ENCODE assay signal across 8 cellular contexts in the genomic region with DNA sequence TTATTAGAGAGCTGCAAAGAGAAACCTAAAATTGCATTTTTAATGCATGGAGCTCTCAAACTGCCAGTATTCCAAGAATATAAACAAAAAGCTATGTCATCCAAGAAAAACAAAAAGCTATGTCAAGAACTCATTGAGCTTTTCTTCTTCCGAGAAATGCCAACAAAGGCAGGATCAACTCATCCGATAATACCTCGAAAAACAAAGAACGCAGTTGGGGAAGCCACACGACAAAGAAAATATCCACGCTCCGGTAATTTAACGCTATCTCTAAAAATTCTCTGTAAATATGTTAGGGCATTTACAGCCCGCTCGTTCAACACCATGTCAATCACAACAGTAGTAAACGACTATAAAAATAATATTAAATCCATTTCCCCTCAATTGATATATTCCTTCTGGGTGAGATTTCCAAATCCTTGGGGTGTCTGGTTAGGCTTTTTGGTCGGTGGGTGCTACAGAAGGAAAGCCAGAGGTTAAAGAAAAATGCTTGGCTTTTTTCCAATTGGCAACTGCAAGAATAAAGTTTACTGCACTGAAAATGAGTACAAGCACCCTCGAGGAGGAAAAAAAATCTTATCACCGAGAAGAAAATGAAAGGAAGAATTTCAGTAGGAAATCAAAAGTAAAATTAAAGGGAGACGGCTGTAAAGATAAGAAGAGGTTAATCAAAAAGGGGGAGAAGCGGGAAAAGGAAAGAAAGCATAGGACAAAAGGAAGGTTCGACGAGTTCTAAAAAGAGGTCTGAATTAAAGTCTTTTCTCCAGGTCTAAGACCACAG. TPM values are rescaled to one million over a fixed set of nuclear protein-coding genes. Genes with fewer than 3 reads are reported as not detected.
DNase-seq lines count a peak whose midpoint lies in the region; ATAC-seq, FAIRE-seq and TF ChIP-seq lines count a peak whose summit lies in the region.

No MANE protein-coding gene starts in this region.

- H3K4me1 ChIP-seq in HepG2 (ENCODE audit: insufficient read depth, low read length) (peaks cover 53% of the 10 kb centered on the region), testis (peaks cover 12% of the 10 kb centered on the region)

- peak overlapping the region; percentile 74 for H3K4me2 ChIP-seq in HepG2 (ENCODE audit: low read depth, low read length)

- intact Hi-C loops in HepG2 (cut with micrococcal nuclease; ENCODE audit: unreplicated experiment): loop anchor here (1.0 to 5.0 kb wide), 6 partner anchors 22 to 335 kb away; partner anchors contain the start of genes C2orf42, PCBP1 and SNRPG
- intact Hi-C loops in testis (cut with DNase I; ENCODE audit: low total_unique reads): no loop called here

- CTCF ChIA-PET in HepG2 (lab: Yijun Ruan, JAX; ENCODE audit: low intra/inter-chr PET ratio, low total read pairs): no interaction called here

- TF ChIP-seq RAD21 in HepG2 (CRISPR knock-in tag; IDR thresholded peaks at IDR 0.05): no peak

- BruUV-seq in HepG2 (replicated peaks; lab: Mats Ljungman, UMichigan): no TSS peak

- 1% methylated on average over 18 of the region's 18 CpGs for WGBS in HepG2 (ENCODE audit: low lambda C conversion rate)
- 0% methylated on average over 18 of the region's 18 CpGs for WGBS in testis, 2 donors

- no peak for TF ChIP-seq EP300 in HepG2 (IDR thresholded peaks at IDR 0.05; ENCODE audit: low read depth in 2 of 2, low read length in 2 of 2)
- no peak for TF ChIP-seq EP300 in HepG2 (CRISPR knock-in tag; IDR thresholded peaks at IDR 0.05; ENCODE audit: borderline replicate concordance)

- H3K4me3 ChIP-seq in MG63: peak overlapping the region; percentile 83
- peak overlapping the region; percentile 99 for H3K4me3 ChIP-seq in astrocyte of the cerebellum (ENCODE audit: low read depth, low read length)
- peak overlapping the region; percentile 96 to 98 (median 98) for H3K4me3 ChIP-seq in HepG2 (replicated peaks in 1 of 3; ENCODE audit: insufficient read depth in 1 of 3, low read depth in 2 of 3, low read length in 3 of 3)
- peak overlapping the region; percentile 78 to 98 for H3K4me3 ChIP-seq in testis

- peak overlapping the region; percentile 98 for H3K27ac ChIP-seq in HepG2 (ENCODE audit: extremely low read length, insufficient read depth, low read length)
- H3K27ac ChIP-seq in testis: peak overlapping the region; percentile 97 to 99

- H3K9ac ChIP-seq in HepG2 (ENCODE audit: insufficient read depth, low read depth, low read length): peak overlapping the region; percentile 99

- DNase-seq in ELR (ENCODE audit: low read depth) (peak; percentile 52), MG63 (no peak), astrocyte of the cerebellum (ENCODE audit: low read depth) (peak; percentile 20), HepG2 (ENCODE audit: low spot score) (no peak), testis (no peak), NCI-H1048 (lab: John Stamatoyannopoulos, UW) (no peak), KBM-7 (no peak)

- H4K20me1 ChIP-seq in HepG2 (ENCODE audit: insufficient read depth, low read length): peaks cover 37% of the 10 kb centered on the region

- no peak for TF ChIP-seq POLR2A in HepG2 (IDR thresholded peaks at IDR 0.05; ENCODE audit: insufficient read depth in 1 of 2, low read depth in 2 of 2, low read length in 2 of 2)
- TF ChIP-seq POLR2A in testis (IDR thresholded peaks at IDR 0.05): no peak

- H3K27me3 ChIP-seq in MG63 (no peaks in the 10 kb centered on the region), HepG2 (ENCODE audit: control insufficient read depth in 1 of 2, insufficient read depth in 2 of 2, low read length in 2 of 2) (no peaks in the 10 kb centered on the region; a peak in 1 of 5 replicates), testis (no peaks in the 10 kb centered on the region)

- H3K36me3 ChIP-seq in MG63 (peaks cover 13% of the 10 kb centered on the region), HepG2 (replicated peaks in 1 of 2; ENCODE audit: control insufficient read depth in 1 of 2, insufficient read depth in 2 of 2, low read length in 2 of 2) (peaks cover 3 to 4% of the 10 kb centered on the region in 2 experiments; a peak in 2 of 5 replicates), testis (ENCODE audit: low read depth, missing control alignments) (no peaks in the 10 kb centered on the region)

- H2AFZ ChIP-seq in HepG2 (ENCODE audit: low read length): no peak overlapping the region

- ATAC-seq in HepG2: no peak
- no peak for ATAC-seq in HG02981 (IDR thresholded peaks at IDR 0.05; ENCODE audit: unreplicated experiment)

- H3K9me3 ChIP-seq in MG63: no peaks in the 10 kb centered on the region
- H3K9me3 ChIP-seq in HepG2 (ENCODE audit: low read length): no peaks in the 10 kb centered on the region
- no peaks in the 10 kb centered on the region for H3K9me3 ChIP-seq in testis

- H3K79me2 ChIP-seq in HepG2 (ENCODE audit: insufficient read depth, low read length): peaks cover 58% of the 10 kb centered on the region

- in situ Hi-C loops in astrocyte of the cerebellum (cut with HindIII; ENCODE audit: low sequenced_read_pairs): no loop called here
- in situ Hi-C loops in HepG2 (cut with HindIII; ENCODE audit: extremely low pct_ligation_motif_present, low pct_unique_long_range_greater_than_20kb): no loop called here
- in situ Hi-C loops in KBM-7 (cut with MboI; ENCODE audit: low pct_unique_long_range_greater_than_20kb, low sequenced_read_pairs): no loop called here

- POLR2A ChIA-PET in HepG2 (lab: Yijun Ruan, JAX): interaction anchor here (0.9 to 4.4 kb wide), 9 partner anchors 11 to 333 kb away, joined by 3 to 49 read pairs (median 15); partner anchors contain the start of genes C2orf42, FAM136A, MXD1 and PCYOX1

- FAIRE-seq in HepG2 (lab: Jason Lieb, UNC): no peak

- TF ChIP-seq CTCF in astrocyte of the cerebellum (IDR thresholded peaks at IDR 0.05; ENCODE audit: low read depth, low read length, missing control alignments) (no peak), HepG2 (CRISPR knock-in tag; IDR thresholded peaks at IDR 0.05) (no peak), testis (IDR thresholded peaks at IDR 0.05) (no peak)

RNA-seq across cellular contexts. Expression of gene TIA1, which starts 0.9 kb away (rescaled TPM):
- total RNA-seq in MG63 (2014; rRNA removed; shearing (Covaris generic); ENCODE audit: low replicate concordance): 46.0 and 53.3 TPM in 2 replicates
- total RNA-seq in HepG2 (2016; rRNA removed; fragmentation: Illumina TruSeq; extraction: Trizol): 199 and 209 TPM in 2 replicates
- 46.3 and 52.7 TPM in 2 replicates for total RNA-seq in HepG2 (2016; cell fraction: cytosol; rRNA removed; fragmentation: Illumina TruSeq; extraction: Trizol; ENCODE audit: low read depth)
- 193 and 198 TPM in 2 replicates for total RNA-seq in HepG2 (2016; cell fraction: insoluble cytoplasmic fraction; rRNA removed; fragmentation: Illumina TruSeq; extraction: Trizol)
- 37.9 and 45.7 TPM in 2 replicates for total RNA-seq in HepG2 (2016; cell fraction: membrane; rRNA removed; fragmentation: Illumina TruSeq; extraction: Trizol)
- total RNA-seq in HepG2 (2016; cell fraction: nucleus; rRNA removed; fragmentation: Illumina TruSeq; extraction: Trizol): 256 and 292 TPM in 2 replicates
- 306 and 319 TPM in 2 replicates for polyA plus RNA-seq in HepG2 (2011; rRNA removed)
- polyA plus RNA-seq in HepG2 (2011; cell fraction: cytosol; rRNA removed): 41.7 and 42.1 TPM in 2 replicates
- polyA plus RNA-seq in HepG2 (2011; cell fraction: nucleus; rRNA removed): 1,074 and 1,129 TPM in 2 replicates
- polyA plus RNA-seq in HepG2 (2012): 147 and 204 TPM in 2 replicates
- polyA plus RNA-seq in HepG2 (2016; cell fraction: cytosol; fragmentation: Illumina TruSeq; extraction: Trizol; ENCODE audit: low read depth): 6.0 and 6.8 TPM in 2 replicates
- polyA plus RNA-seq in HepG2 (2016; cell fraction: insoluble cytoplasmic fraction; fragmentation: Illumina TruSeq; extraction: Trizol; ENCODE audit: low read depth): 108 and 119 TPM in 2 replicates
- 16.0 TPM in 2 replicates for polyA plus RNA-seq in HepG2 (2016; cell fraction: membrane; fragmentation: Illumina TruSeq; extraction: Trizol; ENCODE audit: low read depth)
- polyA plus RNA-seq in HepG2 (2016; cell fraction: nucleus; fragmentation: Illumina TruSeq; extraction: Trizol; ENCODE audit: insufficient read depth, low read depth): 613 and 622 TPM in 2 replicates
- 79.8 and 109 TPM in 2 replicates for polyA minus RNA-seq in HepG2 (2011; rRNA and poly(A)+ RNA removed; ENCODE audit: low replicate concordance)
- polyA minus RNA-seq in HepG2 (2011; cell fraction: cytosol; rRNA and poly(A)+ RNA removed): 61.2 and 67.1 TPM in 2 replicates
- polyA minus RNA-seq in HepG2 (2011; cell fraction: nucleus; rRNA and poly(A)+ RNA removed): 718 and 820 TPM in 2 replicates
- total RNA-seq in testis: 10 to 100 TPM; 89.4 to 89.9 TPM
- 57.7 TPM for polyA plus RNA-seq in testis (ENCODE audit: insufficient read depth, low read depth, low replicate concordance)

RNA-seq across cellular contexts. Expression of gene PCYOX1, which starts 10.4 kb away (rescaled TPM):
- total RNA-seq in MG63 (2014; rRNA removed; shearing (Covaris generic); ENCODE audit: low replicate concordance): 6.4 and 16.6 TPM in 2 replicates
- total RNA-seq in HepG2 (2016; rRNA removed; fragmentation: Illumina TruSeq; extraction: Trizol): 64.6 and 94.8 TPM in 2 replicates
- total RNA-seq in HepG2 (2016; cell fraction: cytosol; rRNA removed; fragmentation: Illumina TruSeq; extraction: Trizol; ENCODE audit: low read depth): 5.0 and 5.6 TPM in 2 replicates
- 62.4 and 97.7 TPM in 2 replicates for total RNA-seq in HepG2 (2016; cell fraction: insoluble cytoplasmic fraction; rRNA removed; fragmentation: Illumina TruSeq; extraction: Trizol)
- 22.4 and 27.7 TPM in 2 replicates for total RNA-seq in HepG2 (2016; cell fraction: membrane; rRNA removed; fragmentation: Illumina TruSeq; extraction: Trizol)
- total RNA-seq in HepG2 (2016; cell fraction: nucleus; rRNA removed; fragmentation: Illumina TruSeq; extraction: Trizol): 86.9 and 110 TPM in 2 replicates
- polyA plus RNA-seq in HepG2 (2011; rRNA removed): 61.0 and 86.6 TPM in 2 replicates
- 37.9 and 61.2 TPM in 2 replicates for polyA plus RNA-seq in HepG2 (2011; cell fraction: cytosol; rRNA removed)
- polyA plus RNA-seq in HepG2 (2011; cell fraction: nucleus; rRNA removed): 10.2 and 15.2 TPM in 2 replicates
- polyA plus RNA-seq in HepG2 (2012): 110 and 112 TPM in 2 replicates
- polyA plus RNA-seq in HepG2 (2016; cell fraction: cytosol; fragmentation: Illumina TruSeq; extraction: Trizol; ENCODE audit: low read depth): 4.3 and 4.7 TPM in 2 replicates
- 53.5 and 58.1 TPM in 2 replicates for polyA plus RNA-seq in HepG2 (2016; cell fraction: insoluble cytoplasmic fraction; fragmentation: Illumina TruSeq; extraction: Trizol; ENCODE audit: low read depth)
- 10.1 and 11.7 TPM in 2 replicates for polyA plus RNA-seq in HepG2 (2016; cell fraction: membrane; fragmentation: Illumina TruSeq; extraction: Trizol; ENCODE audit: low read depth)
- polyA plus RNA-seq in HepG2 (2016; cell fraction: nucleus; fragmentation: Illumina TruSeq; extraction: Trizol; ENCODE audit: insufficient read depth, low read depth): 99.9 and 103 TPM in 2 replicates
- 25.7 and 59.9 TPM in 2 replicates for polyA minus RNA-seq in HepG2 (2011; rRNA and poly(A)+ RNA removed; ENCODE audit: low replicate concordance)
- polyA minus RNA-seq in HepG2 (2011; cell fraction: cytosol; rRNA and poly(A)+ RNA removed): 65.6 and 74.8 TPM in 2 replicates
- polyA minus RNA-seq in HepG2 (2011; cell fraction: nucleus; rRNA and poly(A)+ RNA removed): 26.8 and 37.2 TPM in 2 replicates
- total RNA-seq in testis: 10 to 100 TPM; 21.5 to 28.5 TPM
- polyA plus RNA-seq in testis (ENCODE audit: insufficient read depth, low read depth, low replicate concordance): 36.4 TPM

RNA-seq across cellular contexts. Expression of gene SNRPG, which starts 46.0 kb away (rescaled TPM):
- total RNA-seq in MG63 (2014; rRNA removed; shearing (Covaris generic); ENCODE audit: low replicate concordance): 179 and 213 TPM in 2 replicates
- total RNA-seq in HepG2 (2016; rRNA removed; fragmentation: Illumina TruSeq; extraction: Trizol): 484 and 618 TPM in 2 replicates
- total RNA-seq in HepG2 (2016; cell fraction: cytosol; rRNA removed; fragmentation: Illumina TruSeq; extraction: Trizol; ENCODE audit: low read depth): 179 and 199 TPM in 2 replicates
- total RNA-seq in HepG2 (2016; cell fraction: insoluble cytoplasmic fraction; rRNA removed; fragmentation: Illumina TruSeq; extraction: Trizol): 477 and 694 TPM in 2 replicates
- 245 and 289 TPM in 2 replicates for total RNA-seq in HepG2 (2016; cell fraction: membrane; rRNA removed; fragmentation: Illumina TruSeq; extraction: Trizol)
- 175 and 190 TPM in 2 replicates for total RNA-seq in HepG2 (2016; cell fraction: nucleus; rRNA removed; fragmentation: Illumina TruSeq; extraction: Trizol)
- polyA plus RNA-seq in HepG2 (2011; rRNA removed): 163 and 221 TPM in 2 replicates
- polyA plus RNA-seq in HepG2 (2011; cell fraction: cytosol; rRNA removed): 79.5 and 124 TPM in 2 replicates
- 21.3 and 54.3 TPM in 2 replicates for polyA plus RNA-seq in HepG2 (2011; cell fraction: nucleus; rRNA removed)
- polyA plus RNA-seq in HepG2 (2012): 258 and 453 TPM in 2 replicates
- polyA plus RNA-seq in HepG2 (2016; cell fraction: cytosol; fragmentation: Illumina TruSeq; extraction: Trizol; ENCODE audit: low read depth): 184 and 222 TPM in 2 replicates
- 589 and 668 TPM in 2 replicates for polyA plus RNA-seq in HepG2 (2016; cell fraction: insoluble cytoplasmic fraction; fragmentation: Illumina TruSeq; extraction: Trizol; ENCODE audit: low read depth)
- 221 and 287 TPM in 2 replicates for polyA plus RNA-seq in HepG2 (2016; cell fraction: membrane; fragmentation: Illumina TruSeq; extraction: Trizol; ENCODE audit: low read depth)
- polyA plus RNA-seq in HepG2 (2016; cell fraction: nucleus; fragmentation: Illumina TruSeq; extraction: Trizol; ENCODE audit: insufficient read depth, low read depth): 259 and 311 TPM in 2 replicates
- polyA minus RNA-seq in HepG2 (2011; rRNA and poly(A)+ RNA removed; ENCODE audit: low replicate concordance): 2.7 and 11.1 TPM in 2 replicates
- polyA minus RNA-seq in HepG2 (2011; cell fraction: cytosol; rRNA and poly(A)+ RNA removed): 25.5 and 29.5 TPM in 2 replicates
- polyA minus RNA-seq in HepG2 (2011; cell fraction: nucleus; rRNA and poly(A)+ RNA removed): 33.7 and 41.6 TPM in 2 replicates
- 100 to 1,000 TPM in 1 of 2 donors, 10 to 100 TPM in 1; 95.1 to 105 TPM for total RNA-seq in testis
- 115 TPM for polyA plus RNA-seq in testis (ENCODE audit: insufficient read depth, low read depth, low replicate concordance)

RNA-seq across cellular contexts. Expression of gene FAM136A, which starts 54.3 kb away (rescaled TPM):
- 32.9 and 51.3 TPM in 2 replicates for total RNA-seq in MG63 (2014; rRNA removed; shearing (Covaris generic); ENCODE audit: low replicate concordance)
- total RNA-seq in HepG2 (2016; rRNA removed; fragmentation: Illumina TruSeq; extraction: Trizol): 126 and 153 TPM in 2 replicates
- total RNA-seq in HepG2 (2016; cell fraction: cytosol; rRNA removed; fragmentation: Illumina TruSeq; extraction: Trizol; ENCODE audit: low read depth): 63.6 and 77.0 TPM in 2 replicates
- 120 and 154 TPM in 2 replicates for total RNA-seq in HepG2 (2016; cell fraction: insoluble cytoplasmic fraction; rRNA removed; fragmentation: Illumina TruSeq; extraction: Trizol)
- total RNA-seq in HepG2 (2016; cell fraction: membrane; rRNA removed; fragmentation: Illumina TruSeq; extraction: Trizol): 157 and 170 TPM in 2 replicates
- total RNA-seq in HepG2 (2016; cell fraction: nucleus; rRNA removed; fragmentation: Illumina TruSeq; extraction: Trizol): 61.1 and 69.7 TPM in 2 replicates
- polyA plus RNA-seq in HepG2 (2011; rRNA removed): 73.8 and 77.8 TPM in 2 replicates
- 51.0 and 55.6 TPM in 2 replicates for polyA plus RNA-seq in HepG2 (2011; cell fraction: cytosol; rRNA removed)
- 83.7 and 101 TPM in 2 replicates for polyA plus RNA-seq in HepG2 (2011; cell fraction: nucleus; rRNA removed)
- 71.9 and 87.6 TPM in 2 replicates for polyA plus RNA-seq in HepG2 (2012)
- polyA plus RNA-seq in HepG2 (2016; cell fraction: cytosol; fragmentation: Illumina TruSeq; extraction: Trizol; ENCODE audit: low read depth): 83.2 and 122 TPM in 2 replicates
- 175 and 182 TPM in 2 replicates for polyA plus RNA-seq in HepG2 (2016; cell fraction: insoluble cytoplasmic fraction; fragmentation: Illumina TruSeq; extraction: Trizol; ENCODE audit: low read depth)
- 155 and 176 TPM in 2 replicates for polyA plus RNA-seq in HepG2 (2016; cell fraction: membrane; fragmentation: Illumina TruSeq; extraction: Trizol; ENCODE audit: low read depth)
- 124 and 130 TPM in 2 replicates for polyA plus RNA-seq in HepG2 (2016; cell fraction: nucleus; fragmentation: Illumina TruSeq; extraction: Trizol; ENCODE audit: insufficient read depth, low read depth)
- 30.2 and 39.4 TPM in 2 replicates for polyA minus RNA-seq in HepG2 (2011; rRNA and poly(A)+ RNA removed; ENCODE audit: low replicate concordance)
- polyA minus RNA-seq in HepG2 (2011; cell fraction: cytosol; rRNA and poly(A)+ RNA removed): 19.9 and 21.4 TPM in 2 replicates
- polyA minus RNA-seq in HepG2 (2011; cell fraction: nucleus; rRNA and poly(A)+ RNA removed): 28.0 and 29.5 TPM in 2 replicates
- total RNA-seq in testis: 10 to 100 TPM; 24.8 to 25.3 TPM
- 19.8 TPM for polyA plus RNA-seq in testis (ENCODE audit: insufficient read depth, low read depth, low replicate concordance)

RNA-seq across cellular contexts. Expression of gene C2orf42, which starts 56.7 kb away (rescaled TPM):
- 5.4 and 16.7 TPM in 2 replicates for total RNA-seq in MG63 (2014; rRNA removed; shearing (Covaris generic); ENCODE audit: low replicate concordance)
- total RNA-seq in HepG2 (2016; rRNA removed; fragmentation: Illumina TruSeq; extraction: Trizol) (9.9 and 11.1 TPM in 2 replicates), testis (10 to 100 TPM; 61.6 to 94.4 TPM)
- 20.6 and 21.9 TPM in 2 replicates for total RNA-seq in HepG2 (2016; cell fraction: cytosol; rRNA removed; fragmentation: Illumina TruSeq; extraction: Trizol; ENCODE audit: low read depth)
- total RNA-seq in HepG2 (2016; cell fraction: insoluble cytoplasmic fraction; rRNA removed; fragmentation: Illumina TruSeq; extraction: Trizol): 9.3 and 9.6 TPM in 2 replicates
- 21.6 and 22.7 TPM in 2 replicates for total RNA-seq in HepG2 (2016; cell fraction: membrane; rRNA removed; fragmentation: Illumina TruSeq; extraction: Trizol)
- 8.7 and 10.0 TPM in 2 replicates for total RNA-seq in HepG2 (2016; cell fraction: nucleus; rRNA removed; fragmentation: Illumina TruSeq; extraction: Trizol)
- polyA plus RNA-seq in HepG2 (2011; rRNA removed) (9.3 and 10.1 TPM in 2 replicates), testis (ENCODE audit: insufficient read depth, low read depth, low replicate concordance) (175 TPM)
- 6.6 and 7.2 TPM in 2 replicates for polyA plus RNA-seq in HepG2 (2011; cell fraction: cytosol; rRNA removed)
- polyA plus RNA-seq in HepG2 (2011; cell fraction: nucleus; rRNA removed): 10.9 and 14.5 TPM in 2 replicates
- 8.7 and 9.4 TPM in 2 replicates for polyA plus RNA-seq in HepG2 (2012)
- polyA plus RNA-seq in HepG2 (2016; cell fraction: cytosol; fragmentation: Illumina TruSeq; extraction: Trizol; ENCODE audit: low read depth): 2.6 and 2.8 TPM in 2 replicates
- 9.2 and 10.0 TPM in 2 replicates for polyA plus RNA-seq in HepG2 (2016; cell fraction: insoluble cytoplasmic fraction; fragmentation: Illumina TruSeq; extraction: Trizol; ENCODE audit: low read depth)
- polyA plus RNA-seq in HepG2 (2016; cell fraction: membrane; fragmentation: Illumina TruSeq; extraction: Trizol; ENCODE audit: low read depth): 5.3 and 7.7 TPM in 2 replicates
- 8.3 and 10.9 TPM in 2 replicates for polyA plus RNA-seq in HepG2 (2016; cell fraction: nucleus; fragmentation: Illumina TruSeq; extraction: Trizol; ENCODE audit: insufficient read depth, low read depth)
- 26.9 and 49.5 TPM in 2 replicates for polyA minus RNA-seq in HepG2 (2011; rRNA and poly(A)+ RNA removed; ENCODE audit: low replicate concordance)
- 8.3 and 17.8 TPM in 2 replicates for polyA minus RNA-seq in HepG2 (2011; cell fraction: cytosol; rRNA and poly(A)+ RNA removed)
- polyA minus RNA-seq in HepG2 (2011; cell fraction: nucleus; rRNA and poly(A)+ RNA removed): 22.4 and 25.1 TPM in 2 replicates

Comparison
In these comparisons a context has a peak if more than half of its experiments do, and no peak if none do; other contexts are left out.
1. DNase-seq: peak in ELR (single experiment) and astrocyte of the cerebellum (single experiment); none in MG63 (single experiment), HepG2 (single experiment), testis (single experiment), NCI-H1048 (single experiment) and KBM-7 (single experiment).
2. Peak in every context shown above with its lines, with median percentiles within 50 percentile points of each other: H3K4me3 ChIP-seq.